Comparison of ENCODE assay signal across 1 cellular context in the genomic region with DNA sequence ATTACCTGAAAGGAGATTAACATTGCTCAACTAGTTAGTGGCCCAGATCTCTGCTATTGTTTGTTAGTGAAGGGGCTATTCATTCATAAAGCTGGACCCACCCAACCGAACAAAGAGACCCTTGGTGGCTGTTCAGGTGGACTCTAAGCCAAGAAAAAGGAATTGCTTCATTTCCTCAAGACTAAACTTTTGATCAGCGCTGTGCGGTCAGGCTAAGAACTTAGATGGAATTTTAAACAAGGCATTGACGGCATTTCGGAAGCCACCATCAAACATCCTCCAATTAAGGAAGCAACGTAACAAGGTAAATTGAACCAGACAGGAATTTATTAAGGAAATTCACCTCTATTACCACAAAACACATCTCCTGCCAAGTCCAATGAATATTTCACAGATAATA.
TF ChIP-seq lines count a peak whose summit lies in the region.

No MANE protein-coding gene starts in this region.

TF ChIP-seq in HCT116, 20 proteins besides CTCF, POLR2A, EP300 and RAD21 (continued from another document):
- TF ChIP-seq, protein P1, sequence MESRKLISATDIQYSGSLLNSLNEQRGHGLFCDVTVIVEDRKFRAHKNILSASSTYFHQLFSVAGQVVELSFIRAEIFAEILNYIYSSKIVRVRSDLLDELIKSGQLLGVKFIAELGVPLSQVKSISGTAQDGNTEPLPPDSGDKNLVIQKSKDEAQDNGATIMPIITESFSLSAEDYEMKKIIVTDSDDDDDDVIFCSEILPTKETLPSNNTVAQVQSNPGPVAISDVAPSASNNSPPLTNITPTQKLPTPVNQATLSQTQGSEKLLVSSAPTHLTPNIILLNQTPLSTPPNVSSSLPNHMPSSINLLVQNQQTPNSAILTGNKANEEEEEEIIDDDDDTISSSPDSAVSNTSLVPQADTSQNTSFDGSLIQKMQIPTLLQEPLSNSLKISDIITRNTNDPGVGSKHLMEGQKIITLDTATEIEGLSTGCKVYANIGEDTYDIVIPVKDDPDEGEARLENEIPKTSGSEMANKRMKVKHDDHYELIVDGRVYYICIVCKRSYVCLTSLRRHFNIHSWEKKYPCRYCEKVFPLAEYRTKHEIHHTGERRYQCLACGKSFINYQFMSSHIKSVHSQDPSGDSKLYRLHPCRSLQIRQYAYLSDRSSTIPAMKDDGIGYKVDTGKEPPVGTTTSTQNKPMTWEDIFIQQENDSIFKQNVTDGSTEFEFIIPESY (IDR thresholded peaks at IDR 0.05; ENCODE audit: extremely low read depth, insufficient replicate concordance, low read length), result no peak
- no peak for TF ChIP-seq EZH2 (IDR thresholded peaks at IDR 0.05)
